ENCODE assay signal across 30 cellular contexts in genomic region chr7:1953199-1954190, GRCh38.
"Had no signal": no experiment of that assay in that cellular context is flagged by ENCODE, and none has a peak within 500 bp of the region (broad histone marks: within the 10 kb centered on the region; RNA-seq: fewer than 3 reads in every experiment).

No MANE protein-coding gene starts in this region.

- DNase-seq: activated CD4-positive, alpha-beta memory T cell treated with anti-CD3 and anti-CD28 coated beads, Interleukin-2, amount 10 ng/mL, durations not matched to agents 7 days and 5 days; activated CD4-positive, alpha-beta T cell treated with anti-CD3 and anti-CD28 coated beads for 1 hour; activated CD4-positive, alpha-beta T cell treated with anti-CD3 and anti-CD28 coated beads for 48 hours; activated CD4-positive, CD25-positive, alpha-beta regulatory T cell; activated CD8-positive, alpha-beta memory T cell treated with anti-CD3 and anti-CD28 coated beads for 24 hours; activated CD8-positive, alpha-beta memory T cell treated with anti-CD3 and anti-CD28 coated beads, Interleukin-2, amount 10 ng/mL, durations not matched to agents 7 days and 5 days; activated CD8-positive, alpha-beta memory T cell treated with anti-CD3 and anti-CD28 coated beads, Interleukin-2, amount 50 U/mL, for 48 hours; activated effector memory CD4-positive, alpha-beta T cell treated with Interleukin-2 at 50 U/mL for 16 hours; activated naive CD4-positive, alpha-beta T cell treated with anti-CD3 and anti-CD28 coated beads, Interleukin-2, amount 10 ng/mL, durations not matched to agents 7 days and 5 days; activated naive CD8-positive, alpha-beta T cell treated with anti-CD3 and anti-CD28 coated beads, Interleukin-2, amount 50 U/mL, for 24 hours; activated T-cell treated with anti-CD3 and anti-CD28 coated beads, Interleukin-2, amount 50 U/mL, for 48 hours; anterior cingulate cortex; Karpas-422; KBM-7; NCI-H1105; NCI-H1417 treated with DMSO at 0.1 percent for 48 hours; NCI-H1694; NCI-H1930; NCI-H2081 treated with DMSO at 0.1 percent for 48 hours; NCI-H226; NCI-H446 treated with DMSO at 0.1 percent for 48 hours; NCI-H524; NCI-H69; SIG-M5; T-cell; T-helper 17 cell; T-helper 9 cell; WERI-Rb-1 had no signal

- ATAC-seq: activated CD8-positive, alpha-beta memory T cell treated with anti-CD3 and anti-CD28 coated beads, Interleukin-2, amount 10 ng/mL, durations not matched to agents 7 days and 5 days; activated naive CD8-positive, alpha-beta T cell treated with anti-CD3 and anti-CD28 coated beads, Interleukin-2, amount 50 U/mL, for 24 hours; Panc1; SK-N-SH treated with all-trans-retinoic acid at 6 μM for 48 hours; T-cell; T-helper 17 cell had no signal

- H3K27ac ChIP-seq: WERI-Rb-1 had no signal
